22 cellular contexts compared by ENCODE assay signal in genomic region chr11:130278745-130279144, GRCh38. TPM values are rescaled to one million over a fixed set of nuclear protein-coding genes. Genes with fewer than 3 reads are reported as not detected.
A peak's percentile ranks its signal among the peaks of the same experiment; 100 is the strongest.
DNase-seq lines count a peak whose midpoint lies in the region; TF ChIP-seq lines count a peak whose summit lies in the region.
"Had no signal": no experiment of that assay in that cellular context is flagged by ENCODE, and none has a peak within 500 bp of the region (broad histone marks: within the 10 kb centered on the region; RNA-seq: fewer than 3 reads in every experiment).

No MANE protein-coding gene starts in this region.

- H3K27me3 Mint-ChIP-seq in activated CD4-positive, alpha-beta T cell treated with anti-CD3 and anti-CD28 coated beads, Interleukin-2, amount 10 ng/mL, durations not matched to agents 24 days and 14 days = no peaks in the 10 kb centered on the region
- H3K27me3 Mint-ChIP-seq: activated T-helper 17 cell treated with anti-CD3 and anti-CD28 coated beads, Interleukin-2, amount 50 U/mL, for 72 hours had no signal

- peak overlapping the region; percentile 65 for H3K27ac Mint-ChIP-seq in activated CD4-positive, alpha-beta T cell treated with anti-CD3 and anti-CD28 coated beads, Interleukin-2, amount 10 ng/mL, durations not matched to agents 24 days and 14 days
- H3K27ac Mint-ChIP-seq: activated T-helper 17 cell treated with anti-CD3 and anti-CD28 coated beads, Interleukin-2, amount 50 U/mL, for 72 hours; H9 had no signal

- DNase-seq in activated CD4-positive, alpha-beta T cell treated with anti-CD3 and anti-CD28 coated beads, Interleukin-2, amount 10 ng/mL, durations not matched to agents 24 days and 14 days = no peak
- DNase-seq in activated CD4-positive, alpha-beta T cell treated with anti-CD3 and anti-CD28 coated beads for 4 hours = no peak
- peak; percentile 59 for DNase-seq in OCI-M1 (lab: John Stamatoyannopoulos, UW)
- peak; percentile 7 to 25 for DNase-seq in cardiac fibroblast (ENCODE audit: low read depth in 2 of 2)
- DNase-seq in non-pigmented ciliary epithelial cell (ENCODE audit: low read depth) = peak; percentile 3
- DNase-seq in NCI-H226 = no peak
- DNase-seq in foreskin melanocyte = no peak
- no peak for DNase-seq in AML-193 (lab: John Stamatoyannopoulos, UW)
- DNase-seq: brain microvascular endothelial cell; cortex of kidney; H9; hypothalamus; MG63; NCI-H187; NCI-H2227 treated with DMSO at 0.1 percent for 48 hours; nucleus accumbens; SJCRH30; stimulated activated CD4-positive, alpha-beta T cell treated with anti-CD3 and anti-CD28 coated beads, Interleukin-4, amount 100 ng/mL, for 24 hours; upper lobe of right lung had no signal

- intact Hi-C loops in activated CD4-positive, alpha-beta T cell treated with anti-CD3 and anti-CD28 coated beads, Interleukin-2, amount 10 ng/mL, durations not matched to agents 24 days and 14 days (cut with micrococcal nuclease) = loop anchor here (2.0 kb wide), 1 partner anchor 36 kb away; the partner anchor contains the start of gene ZBTB44

- no peak overlapping the region for H3K4me3 ChIP-seq in cardiac fibroblast (replicated peaks in 1 of 2; ENCODE audit: low read depth in 2 of 2, low read length in 2 of 2)
- H3K4me3 ChIP-seq: BLaER1, MG63, PC-9, SJCRH30, upper lobe of right lung had no signal

- H3K9me3 Mint-ChIP-seq in activated CD4-positive, alpha-beta T cell treated with anti-CD3 and anti-CD28 coated beads, Interleukin-2, amount 10 ng/mL, durations not matched to agents 24 days and 14 days = peaks cover 6% of the 10 kb centered on the region
- H3K9me3 Mint-ChIP-seq: H9 had no signal

- peaks cover 11% of the 10 kb centered on the region for H3K4me1 Mint-ChIP-seq in activated CD4-positive, alpha-beta T cell treated with anti-CD3 and anti-CD28 coated beads, Interleukin-2, amount 10 ng/mL, durations not matched to agents 24 days and 14 days

- peaks cover 22% of the 10 kb centered on the region for H3K36me3 Mint-ChIP-seq in activated CD4-positive, alpha-beta T cell treated with anti-CD3 and anti-CD28 coated beads, Interleukin-2, amount 10 ng/mL, durations not matched to agents 24 days and 14 days (ENCODE audit: low read depth)

- TF ChIP-seq CTCF in cardiac fibroblast (IDR thresholded peaks at IDR 0.05; ENCODE audit: low read depth, low read length) = no peak

- peak overlapping the region; percentile 50 for H3K4me3 Mint-ChIP-seq in activated CD4-positive, alpha-beta T cell treated with anti-CD3 and anti-CD28 coated beads, Interleukin-2, amount 10 ng/mL, durations not matched to agents 24 days and 14 days
- H3K4me3 Mint-ChIP-seq: activated T-helper 17 cell treated with anti-CD3 and anti-CD28 coated beads, Interleukin-2, amount 50 U/mL, for 72 hours; H9 had no signal

RNA-seq across cellular contexts. Expression of gene ZBTB44, which starts 36.0 kb away (rescaled TPM):
- 33.1 and 36.0 TPM in 2 replicates for total RNA-seq in activated CD4-positive, alpha-beta T cell treated with anti-CD3 and anti-CD28 coated beads, Interleukin-2, amount 10 ng/mL, durations not matched to agents 24 days and 14 days

Comparison
In these comparisons a context has a peak if more than half of its experiments do, and no peak if none do; other contexts are left out.
1. DNase-seq: peak in OCI-M1 (single experiment), cardiac fibroblast (2 of 2) and non-pigmented ciliary epithelial cell (single experiment); none in activated CD4-positive, alpha-beta T cell treated with anti-CD3 and anti-CD28 coated beads, Interleukin-2, amount 10 ng/mL, durations not matched to agents 24 days and 14 days (single experiment), activated CD4-positive, alpha-beta T cell treated with anti-CD3 and anti-CD28 coated beads for 4 hours (0 of 2), NCI-H226 (single experiment), foreskin melanocyte (single experiment) and AML-193 (0 of 2).